Comparison of ENCODE assay signal across 1 cellular context in the genomic region with DNA sequence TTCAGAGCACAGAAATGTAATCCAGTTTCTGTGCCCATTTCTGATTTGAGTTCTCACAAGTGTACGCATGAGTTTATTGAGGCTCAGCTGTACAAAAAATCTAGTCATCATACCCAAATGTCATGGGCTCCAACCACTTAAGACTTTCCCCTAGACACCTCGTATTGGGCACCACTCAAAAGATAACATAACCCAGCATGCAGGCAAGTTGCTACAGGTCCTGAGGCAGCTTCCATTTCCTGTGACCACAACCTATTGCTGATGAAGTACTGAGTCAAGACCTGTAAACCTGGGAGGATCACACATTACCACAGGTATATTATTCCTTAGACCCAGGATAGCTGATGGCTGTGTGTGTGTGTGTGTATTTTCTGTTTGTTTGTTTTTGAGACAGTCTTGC.
TF ChIP-seq lines count a peak whose summit lies in the region.

No MANE protein-coding gene starts in this region.

TF ChIP-seq in HEK293, 187 proteins besides CTCF, POLR2A, EP300 and RAD21 (continued from another document):
- TF ChIP-seq, protein P1, sequence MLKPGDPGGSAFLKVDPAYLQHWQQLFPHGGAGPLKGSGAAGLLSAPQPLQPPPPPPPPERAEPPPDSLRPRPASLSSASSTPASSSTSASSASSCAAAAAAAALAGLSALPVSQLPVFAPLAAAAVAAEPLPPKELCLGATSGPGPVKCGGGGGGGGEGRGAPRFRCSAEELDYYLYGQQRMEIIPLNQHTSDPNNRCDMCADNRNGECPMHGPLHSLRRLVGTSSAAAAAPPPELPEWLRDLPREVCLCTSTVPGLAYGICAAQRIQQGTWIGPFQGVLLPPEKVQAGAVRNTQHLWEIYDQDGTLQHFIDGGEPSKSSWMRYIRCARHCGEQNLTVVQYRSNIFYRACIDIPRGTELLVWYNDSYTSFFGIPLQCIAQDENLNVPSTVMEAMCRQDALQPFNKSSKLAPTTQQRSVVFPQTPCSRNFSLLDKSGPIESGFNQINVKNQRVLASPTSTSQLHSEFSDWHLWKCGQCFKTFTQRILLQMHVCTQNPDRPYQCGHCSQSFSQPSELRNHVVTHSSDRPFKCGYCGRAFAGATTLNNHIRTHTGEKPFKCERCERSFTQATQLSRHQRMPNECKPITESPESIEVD (tag by site-specific recombination; IDR thresholded peaks at IDR 0.05): peak; percentile 42; the same call in 1 of the 2 replicates
- TF ChIP-seq ZNF391 (tag by site-specific recombination; IDR thresholded peaks at IDR 0.05; ENCODE audit: borderline replicate concordance, low read depth) (0 out of 2 replicates have a peak, but pooled peaks have one; percentile 17), GFI1B (tag by site-specific recombination; IDR thresholded peaks at IDR 0.05) (no peak), SCRT1 (tag by site-specific recombination; IDR thresholded peaks at IDR 0.05; ENCODE audit: borderline replicate concordance) (peak; percentile 58; the same call in 1 of the 2 replicates), TRIM28 (IDR thresholded peaks at IDR 0.05; ENCODE audit: borderline replicate concordance, low read length) (peak; percentile 51; the same call in 1 of the 2 replicates), ZNF629 (tag by site-specific recombination; IDR thresholded peaks at IDR 0.05) (peak; percentile 44; the same call in 1 of the 2 replicates), ZBTB8A (tag by site-specific recombination; IDR thresholded peaks at IDR 0.05) (peak; percentile 67), SCRT2 (tag by site-specific recombination; IDR thresholded peaks at IDR 0.05) (peak; percentile 91)
- TF ChIP-seq, protein P2, sequence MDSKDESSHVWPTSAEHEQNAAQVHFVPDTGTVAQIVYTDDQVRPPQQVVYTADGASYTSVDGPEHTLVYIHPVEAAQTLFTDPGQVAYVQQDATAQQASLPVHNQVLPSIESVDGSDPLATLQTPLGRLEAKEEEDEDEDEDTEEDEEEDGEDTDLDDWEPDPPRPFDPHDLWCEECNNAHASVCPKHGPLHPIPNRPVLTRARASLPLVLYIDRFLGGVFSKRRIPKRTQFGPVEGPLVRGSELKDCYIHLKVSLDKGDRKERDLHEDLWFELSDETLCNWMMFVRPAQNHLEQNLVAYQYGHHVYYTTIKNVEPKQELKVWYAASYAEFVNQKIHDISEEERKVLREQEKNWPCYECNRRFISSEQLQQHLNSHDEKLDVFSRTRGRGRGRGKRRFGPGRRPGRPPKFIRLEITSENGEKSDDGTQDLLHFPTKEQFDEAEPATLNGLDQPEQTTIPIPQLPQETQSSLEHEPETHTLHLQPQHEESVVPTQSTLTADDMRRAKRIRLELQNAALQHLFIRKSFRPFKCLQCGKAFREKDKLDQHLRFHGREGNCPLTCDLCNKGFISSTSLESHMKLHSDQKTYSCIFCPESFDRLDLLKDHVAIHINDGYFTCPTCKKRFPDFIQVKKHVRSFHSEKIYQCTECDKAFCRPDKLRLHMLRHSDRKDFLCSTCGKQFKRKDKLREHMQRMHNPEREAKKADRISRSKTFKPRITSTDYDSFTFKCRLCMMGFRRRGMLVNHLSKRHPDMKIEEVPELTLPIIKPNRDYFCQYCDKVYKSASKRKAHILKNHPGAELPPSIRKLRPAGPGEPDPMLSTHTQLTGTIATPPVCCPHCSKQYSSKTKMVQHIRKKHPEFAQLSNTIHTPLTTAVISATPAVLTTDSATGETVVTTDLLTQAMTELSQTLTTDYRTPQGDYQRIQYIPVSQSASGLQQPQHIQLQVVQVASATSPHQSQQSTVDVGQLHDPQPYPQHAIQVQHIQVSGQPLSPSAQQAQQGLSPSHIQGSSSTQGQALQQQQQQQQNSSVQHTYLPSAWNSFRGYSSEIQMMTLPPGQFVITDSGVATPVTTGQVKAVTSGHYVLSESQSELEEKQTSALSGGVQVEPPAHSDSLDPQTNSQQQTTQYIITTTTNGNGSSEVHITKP (tag by site-specific recombination; IDR thresholded peaks at IDR 0.05): peak; percentile 76
